In the genomic region with DNA sequence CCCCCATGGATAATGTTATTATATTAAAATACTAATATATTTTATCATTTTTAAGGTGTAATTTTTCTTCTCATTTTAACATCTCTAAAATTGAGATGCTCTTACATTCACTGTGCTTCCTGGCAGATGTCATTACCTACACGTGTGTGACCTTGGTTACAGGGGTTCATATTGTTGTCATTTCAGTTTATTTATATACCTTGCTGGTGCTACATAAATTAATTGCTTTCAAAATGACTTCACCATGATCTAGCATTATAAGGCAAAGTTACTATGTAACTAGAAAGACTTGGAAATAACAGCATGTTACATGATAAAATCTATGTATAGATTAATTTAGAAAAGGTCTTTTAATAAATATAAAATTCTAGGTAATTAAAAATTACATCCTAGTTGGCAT, we compare ENCODE assay signal across 24 cellular contexts.
A peak's percentile ranks its signal among the peaks of the same experiment; 100 is the strongest.
DNase-seq lines count a peak whose midpoint lies in the region; ATAC-seq and FAIRE-seq lines count a peak whose summit lies in the region.
"Had no signal": no experiment of that assay in that cellular context is flagged by ENCODE, and none has a peak within 500 bp of the region (broad histone marks: within the 10 kb centered on the region; RNA-seq: fewer than 3 reads in every experiment).

No MANE protein-coding gene starts in this region.

- FAIRE-seq in GM18507 (lab: Jason Lieb, UNC), result peak; percentile 49
- peak; percentile 46 for FAIRE-seq in TTC549 (lab: Jason Lieb, UNC)
- FAIRE-seq: keratinocyte had no signal

- DNase-seq in GM18507 (ENCODE audit: extremely low spot score, insufficient read length, low read depth), result no peak
- DNase-seq in EL, result no peak
- DNase-seq in D341Med (ENCODE audit: low spot score), result no peak
- DNase-seq: activated CD4-positive, alpha-beta T cell treated with anti-CD3 and anti-CD28 coated beads for 48 hours; activated CD8-positive, alpha-beta memory T cell treated with anti-CD3 and anti-CD28 coated beads for 24 hours; activated naive CD8-positive, alpha-beta T cell treated with anti-CD3 and anti-CD28 coated beads, Interleukin-2, amount 50 U/mL, for 24 hours; cerebellar nuclear complex; DMS53; left ventricle myocardium superior; naive B cell; NCI-H1436; NCI-H2081 treated with DMSO at 0.1 percent for 48 hours; NCI-H748 treated with DMSO at 0.1 percent for 48 hours; Peyer's patch; SHP77 treated with DMSO at 0.1 percent for 48 hours; sigmoid colon; stimulated activated CD4-positive, alpha-beta T cell treated with anti-CD3 and anti-CD28 coated beads, Interleukin-4, amount 100 ng/mL, for 4 hours had no signal

- peak; percentile 48 for ATAC-seq in GM19035 (IDR thresholded peaks at IDR 0.05; ENCODE audit: unreplicated experiment)
- ATAC-seq in HG02973 (IDR thresholded peaks at IDR 0.05; ENCODE audit: unreplicated experiment), result peak; percentile 50
- ATAC-seq in HG02885 (IDR thresholded peaks at IDR 0.05; ENCODE audit: poor library complexity, unreplicated experiment), result no peak
- no peak for ATAC-seq in HG03159 (IDR thresholded peaks at IDR 0.05; ENCODE audit: unreplicated experiment)
- ATAC-seq: activated naive CD8-positive, alpha-beta T cell treated with anti-CD3 and anti-CD28 coated beads, Interleukin-2, amount 50 U/mL, for 24 hours; left ventricle myocardium superior; stimulated activated memory B cell treated with anti-CD40 and anti-IgM and Interleukin-4, amounts not matched to agents 10 μg/mL and 1 μg/mL and 100 μg/mL, for 72 hours had no signal

Comparison
In these comparisons a context has a peak if more than half of its experiments do, and no peak if none do; other contexts are left out.
1. ATAC-seq: peak in GM19035 (single experiment) and HG02973 (single experiment); none in HG02885 (single experiment) and HG03159 (single experiment).